Comparison of ENCODE assay signal across 29 cellular contexts in the genomic region with DNA sequence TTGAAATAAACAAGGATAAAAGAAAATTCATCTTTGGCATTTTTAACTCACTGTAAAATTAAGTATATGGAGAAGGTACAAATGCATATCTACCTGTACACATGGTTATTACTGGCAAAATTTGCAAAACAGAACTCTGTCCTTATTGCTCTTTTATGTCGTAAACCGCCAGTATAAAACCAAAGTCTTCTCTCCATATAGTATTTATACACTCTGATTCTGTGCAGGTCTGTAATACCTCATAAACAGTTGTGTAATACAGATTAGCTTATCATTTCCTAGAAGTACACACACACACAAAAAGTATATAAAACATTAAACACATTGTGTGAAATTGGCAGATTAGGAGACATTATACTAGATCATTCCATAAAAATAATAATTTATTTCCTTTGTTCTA.
"Had no signal": no experiment of that assay in that cellular context is flagged by ENCODE, and none has a peak within 500 bp of the region (broad histone marks: within the 10 kb centered on the region; RNA-seq: fewer than 3 reads in every experiment).

No MANE protein-coding gene starts in this region.

- H3K27me3 ChIP-seq: neural progenitor cell, ovary, right lobe of liver, sigmoid colon, spleen, stomach, thyroid gland, tibial nerve, upper lobe of right lung, uterus had no signal

- H3K27me3 Mint-ChIP-seq: naive thymus-derived CD4-positive, alpha-beta T cell; progenitor cell of endocrine pancreas; stimulated activated naive B cell treated with anti-CD40 and anti-IgM and Interleukin-4, amounts not matched to agents 10 μg/mL and 1 μg/mL and 100 μg/mL, for 72 hours; stimulated activated naive CD8-positive, alpha-beta T cell treated with anti-CD3 and anti-CD28 coated beads, Interleukin-15, Interleukin-2, amounts not matched to agents 100 ng/mL and 50 ng/mL, for 24 hours; type B pancreatic cell had no signal

- H3K4me3 Mint-ChIP-seq: naive thymus-derived CD4-positive, alpha-beta T cell; natural killer cell; nephron; neural progenitor cell; stimulated activated effector memory CD8-positive, alpha-beta T cell treated with anti-CD3 and anti-CD28 coated beads, Interleukin-12 subunit alpha, Interleukin-12 subunit beta, amount 100 ng/mL, for 72 hours; stimulated activated naive B cell treated with anti-CD40 and anti-IgM and Interleukin-4, amounts not matched to agents 10 μg/mL and 1 μg/mL and 100 μg/mL, for 72 hours; stimulated activated naive CD8-positive, alpha-beta T cell treated with anti-CD3 and anti-CD28 coated beads, Interleukin-15, Interleukin-2, amounts not matched to agents 100 ng/mL and 50 ng/mL, for 24 hours; type B pancreatic cell had no signal

- H3K4me1 ChIP-seq: parathyroid adenoma, right lobe of liver, spleen, thyroid gland, upper lobe of right lung, uterus had no signal

- ATAC-seq: naive thymus-derived CD4-positive, alpha-beta T cell; natural killer cell; psoas muscle; right cardiac atrium; right lobe of liver; stimulated activated effector memory CD8-positive, alpha-beta T cell treated with anti-CD3 and anti-CD28 coated beads, Interleukin-12 subunit alpha, Interleukin-12 subunit beta, amount 100 ng/mL, for 72 hours; stimulated activated naive B cell treated with anti-CD40 and anti-IgM and Interleukin-4, amounts not matched to agents 10 μg/mL and 1 μg/mL and 100 μg/mL, for 72 hours; upper lobe of right lung had no signal

- H3K4me3 ChIP-seq: neural progenitor cell, ovary, psoas muscle, right lobe of liver, sigmoid colon, smooth muscle cell, spleen, stomach, thoracic aorta, thyroid gland, tibial nerve, upper lobe of right lung, uterus had no signal

- DNase-seq: naive thymus-derived CD4-positive, alpha-beta T cell; natural killer cell; occipital lobe; ovary; posterior cingulate gyrus; psoas muscle; right cardiac atrium; right lobe of liver; sigmoid colon; spleen; stimulated activated CD4-positive, alpha-beta T cell treated with anti-CD3 and anti-CD28 coated beads, Interleukin-12 subunit alpha, Interleukin-12 subunit beta, amount 100 ng/mL, for 4 hours; stimulated activated CD4-positive, alpha-beta T cell treated with anti-CD3 and anti-CD28 coated beads, Interleukin-1b, Interleukin-23, amount 100 ng/mL, for 48 hours; stimulated activated CD4-positive, alpha-beta T cell treated with anti-CD3 and anti-CD28 coated beads, Interleukin-4, amount 100 ng/mL, for 24 hours; stimulated activated naive B cell treated with anti-CD40 and anti-IgM and Interleukin-4, amounts not matched to agents 10 μg/mL and 1 μg/mL and 100 μg/mL, for 72 hours; stimulated activated naive CD4-positive, alpha-beta T cell treated with Interleukin-2 at 50 U/mL for 16 hours; stomach; thyroid gland; upper lobe of right lung; uterus had no signal

- H3K27ac Mint-ChIP-seq: naive thymus-derived CD4-positive, alpha-beta T cell; natural killer cell; nephron; neural progenitor cell; progenitor cell of endocrine pancreas; stimulated activated effector memory CD8-positive, alpha-beta T cell treated with anti-CD3 and anti-CD28 coated beads, Interleukin-12 subunit alpha, Interleukin-12 subunit beta, amount 100 ng/mL, for 72 hours; stimulated activated naive B cell treated with anti-CD40 and anti-IgM and Interleukin-4, amounts not matched to agents 10 μg/mL and 1 μg/mL and 100 μg/mL, for 72 hours; stimulated activated naive CD8-positive, alpha-beta T cell treated with anti-CD3 and anti-CD28 coated beads, Interleukin-15, Interleukin-2, amounts not matched to agents 100 ng/mL and 50 ng/mL, for 24 hours; type B pancreatic cell had no signal

- H3K36me3 ChIP-seq: neural progenitor cell, ovary, right lobe of liver, sigmoid colon, spleen, stomach, thoracic aorta, thyroid gland, tibial nerve, upper lobe of right lung, uterus had no signal

- H3K36me3 Mint-ChIP-seq: stimulated activated effector memory CD8-positive, alpha-beta T cell treated with anti-CD3 and anti-CD28 coated beads, Interleukin-12 subunit alpha, Interleukin-12 subunit beta, amount 100 ng/mL, for 72 hours; stimulated activated naive B cell treated with anti-CD40 and anti-IgM and Interleukin-4, amounts not matched to agents 10 μg/mL and 1 μg/mL and 100 μg/mL, for 72 hours; type B pancreatic cell had no signal

- H3K9me3 Mint-ChIP-seq: type B pancreatic cell had no signal

- H3K27ac ChIP-seq: neural progenitor cell, ovary, parathyroid adenoma, psoas muscle, right lobe of liver, sigmoid colon, spleen, stomach, thoracic aorta, thyroid gland, tibial nerve, upper lobe of right lung had no signal

- H3K9me3 ChIP-seq: right lobe of liver, sigmoid colon, thoracic aorta, thyroid gland, upper lobe of right lung, uterus had no signal

- H3K4me1 Mint-ChIP-seq: naive thymus-derived CD4-positive, alpha-beta T cell; natural killer cell; stimulated activated effector memory CD8-positive, alpha-beta T cell treated with anti-CD3 and anti-CD28 coated beads, Interleukin-12 subunit alpha, Interleukin-12 subunit beta, amount 100 ng/mL, for 72 hours; stimulated activated naive B cell treated with anti-CD40 and anti-IgM and Interleukin-4, amounts not matched to agents 10 μg/mL and 1 μg/mL and 100 μg/mL, for 72 hours had no signal
